In the genomic region with DNA sequence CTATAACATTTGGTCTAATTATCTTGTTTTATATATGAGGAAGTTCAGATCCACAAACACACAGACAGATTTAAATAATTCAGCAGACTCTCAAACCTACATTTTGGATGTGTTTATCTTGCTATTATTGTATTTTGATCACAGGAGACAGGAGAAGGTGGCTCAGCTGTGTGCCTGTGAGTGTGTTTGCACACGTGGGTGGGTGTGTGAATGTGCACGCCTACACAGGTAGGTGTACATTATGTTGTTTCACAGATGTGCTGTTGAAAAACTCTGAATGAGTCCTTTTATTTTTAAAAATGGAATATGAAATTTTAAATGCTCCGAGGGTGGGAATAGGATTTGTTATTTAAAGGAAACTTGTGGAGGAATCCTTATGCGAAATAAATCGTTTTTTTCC, we compare ENCODE assay signal across 34 cellular contexts.
"Had no signal": no experiment of that assay in that cellular context is flagged by ENCODE, and none has a peak within 500 bp of the region (broad histone marks: within the 10 kb centered on the region; RNA-seq: fewer than 3 reads in every experiment).

No MANE protein-coding gene starts in this region.

- H3K27ac ChIP-seq: adrenal gland, body of pancreas, breast epithelium, PC-9, RWPE1 had no signal

- H3K4me2 ChIP-seq: PC-9 had no signal

- ATAC-seq: activated CD4-positive, alpha-beta T cell treated with anti-CD3 and anti-CD28 coated beads for 36 hours; activated CD4-positive, CD25-positive, alpha-beta regulatory T cell treated with anti-CD3 and anti-CD28 coated beads, Interleukin-2, amount 50 U/mL, for 24 hours; activated naive CD4-positive, alpha-beta T cell treated with anti-CD3 and anti-CD28 coated beads, Interleukin-2, amount 50 U/mL, for 72 hours; activated T-cell treated with anti-CD3 and anti-CD28 coated beads, Interleukin-2, amount 50 U/mL, for 4 hours; body of pancreas; Right ventricle myocardium inferior; SK-N-SH treated with all-trans-retinoic acid at 6 μM for 48 hours had no signal

- H3K4me3 Mint-ChIP-seq: activated CD4-positive, alpha-beta T cell treated with anti-CD3 and anti-CD28 coated beads for 36 hours; activated CD4-positive, alpha-beta T cell treated with anti-CD3 and anti-CD28 coated beads, Interleukin-2, amount 10 ng/mL, durations not matched to agents 7 days and 5 days; activated naive CD4-positive, alpha-beta T cell treated with anti-CD3 and anti-CD28 coated beads for 36 hours; activated T-cell treated with anti-CD3 and anti-CD28 coated beads, Interleukin-2, amount 50 U/mL, for 4 hours; activated T-helper 1 cell treated with anti-CD3 and anti-CD28 coated beads, Interleukin-12 subunit alpha, Interleukin-12 subunit beta, Interleukin-2, Interleukin-4 antibody, amounts not matched to agents 30 ng/mL and 10 ng/mL and 1 ng/mL, durations not matched to agents 14 hours and 24 hours and 36 hours; T-helper 1 cell treated with Interleukin-12 subunit alpha and Interleukin-12 subunit beta and Interleukin-4 antibody, amounts not matched to agents 30 μg/mL and 1 μg/mL, for 36 hours; T-helper 2 cell treated with Interferon-gamma antibody and Interleukin-4, amounts not matched to agents 5 μg/mL and 100 μg/mL, for 36 hours had no signal

- H3K4me3 ChIP-seq: adrenal gland, body of pancreas, breast epithelium, MG63, PC-9 had no signal

- H3K9me3 ChIP-seq: adrenal gland, body of pancreas had no signal

- H2AFZ ChIP-seq: PC-9 had no signal

- H3K4me1 ChIP-seq: body of pancreas, breast epithelium had no signal

- H3K36me3 ChIP-seq: adrenal gland, breast epithelium, MG63 had no signal

- H3K27me3 ChIP-seq: adrenal gland, body of pancreas, breast epithelium, MG63 had no signal

- FAIRE-seq: astrocyte, RCC 7860, TTC549 had no signal

- H3K27ac Mint-ChIP-seq: activated CD4-positive, alpha-beta T cell treated with anti-CD3 and anti-CD28 coated beads for 36 hours; activated CD4-positive, alpha-beta T cell treated with anti-CD3 and anti-CD28 coated beads, Interleukin-2, amount 10 ng/mL, durations not matched to agents 7 days and 5 days; activated naive CD4-positive, alpha-beta T cell treated with anti-CD3 and anti-CD28 coated beads for 36 hours; activated naive CD4-positive, alpha-beta T cell treated with anti-CD3 and anti-CD28 coated beads, Interleukin-2, amount 50 U/mL, for 72 hours; activated T-helper 1 cell treated with anti-CD3 and anti-CD28 coated beads, Interleukin-12 subunit alpha, Interleukin-12 subunit beta, Interleukin-2, Interleukin-4 antibody, amounts not matched to agents 30 ng/mL and 10 ng/mL and 1 ng/mL, durations not matched to agents 14 hours and 24 hours and 36 hours; T-helper 1 cell treated with Interleukin-12 subunit alpha and Interleukin-12 subunit beta and Interleukin-4 antibody, amounts not matched to agents 30 μg/mL and 1 μg/mL, for 36 hours; T-helper 2 cell treated with Interferon-gamma antibody and Interleukin-4, amounts not matched to agents 5 μg/mL and 100 μg/mL, for 36 hours had no signal

- DNase-seq: activated CD4-positive, alpha-beta T cell treated with anti-CD3 and anti-CD28 coated beads for 36 hours; activated CD4-positive, alpha-beta T cell treated with anti-CD3 and anti-CD28 coated beads, Interleukin-2, amount 10 ng/mL, durations not matched to agents 7 days and 5 days; activated CD4-positive, alpha-beta T cell treated with anti-CD3 and anti-CD28 coated beads, Interleukin-2, amount 50 U/mL, for 48 hours; activated CD8-positive, alpha-beta memory T cell treated with anti-CD3 and anti-CD28 coated beads, Interleukin-2, amount 50 U/mL, for 4 hours; activated gamma-delta T cell treated with Interleukin-2 at 50 U/mL for 16 hours; activated naive CD4-positive, alpha-beta T cell treated with anti-CD3 and anti-CD28 coated beads for 36 hours; activated T-cell treated with anti-CD3 and anti-CD28 coated beads for 4 hours; activated T-cell treated with anti-CD3 and anti-CD28 coated beads, Interleukin-2, amount 50 U/mL, for 4 hours; adrenal gland; body of pancreas; Kasumi-1; MG63; NCI-H1048; NCI-H1105 treated with DMSO at 0.1 percent for 48 hours; NCI-H1436; NCI-H1694; NCI-H1930; NCI-H2081 treated with DMSO at 0.1 percent for 48 hours; NCI-H345; NCI-H526; PC-9; SIG-M5 had no signal
